ENCODE assay signal across 18 cellular contexts in genomic region chr9:112495614-112496013, GRCh38. TPM values are rescaled to one million over a fixed set of nuclear protein-coding genes. Genes with fewer than 3 reads are reported as not detected.
DNase-seq lines count a peak whose midpoint lies in the region; ATAC-seq and TF ChIP-seq lines count a peak whose summit lies in the region.
"Had no signal": no experiment of that assay in that cellular context is flagged by ENCODE, and none has a peak within 500 bp of the region (broad histone marks: within the 10 kb centered on the region; RNA-seq: fewer than 3 reads in every experiment).

No MANE protein-coding gene starts in this region.

- no peak for TF ChIP-seq POLR2A in NB4 (IDR thresholded peaks at IDR 0.05; ENCODE audit: extremely low read depth, insufficient read length)

- TF ChIP-seq CTCF in NB4 (IDR thresholded peaks at IDR 0.05; ENCODE audit: low read depth, low read length) = no peak
- TF ChIP-seq CTCF in left lung (IDR thresholded peaks at IDR 0.05) = no peak

- peak; percentile 21 for DNase-seq in SKM-1 treated with dmso at 0.1 percent for 144 hours (lab: John Stamatoyannopoulos, UW; ENCODE audit: unreplicated experiment)
- DNase-seq in SKM-1 (lab: John Stamatoyannopoulos, UW; ENCODE audit: unreplicated experiment) = no peak
- DNase-seq in NB4 (ENCODE audit: low read depth) = peak; percentile 86
- no peak for DNase-seq in left lung
- DNase-seq in substantia nigra (lab: John Stamatoyannopoulos, UW) = no peak
- DNase-seq in effector CD8-positive, alpha-beta T cell (lab: John Stamatoyannopoulos, UW) = no peak
- DNase-seq: C1 segment of cervical spinal cord, DMS 273 treated with DMSO at 0.1 percent for 48 hours, MG63, NCI-H1417, NCI-H1930, NCI-H526 treated with DMSO at 0.1 percent for 48 hours, RPMI8226 had no signal

- peak; percentile 62 for ATAC-seq in left lung
- no peak for ATAC-seq in HG03457 (IDR thresholded peaks at IDR 0.05; ENCODE audit: unreplicated experiment)
- ATAC-seq: GM23338 had no signal

- H3K27ac ChIP-seq in left lung = peak overlapping the region in 1 of 2 donors; percentile 80
- peak overlapping the region; percentile 0 for H3K27ac ChIP-seq in subcutaneous abdominal adipose tissue (ENCODE audit: low read depth, low read length)
- no peak overlapping the region for H3K27ac ChIP-seq in substantia nigra (ENCODE audit: low read depth, low read length, poor library complexity, severe bottlenecking)
- H3K27ac ChIP-seq: KMS-11, SJSA1 had no signal

- H3K9me3 ChIP-seq in left lung = peaks cover 9 to 22% of the 10 kb centered on the region in 2 donors
- H3K9me3 ChIP-seq in subcutaneous abdominal adipose tissue (ENCODE audit: control insufficient read depth in 5 of 5, low read length in 5 of 5) = peaks cover 8 to 23% (median 20%) of the 10 kb centered on the region in 5 donors
- H3K9me3 ChIP-seq: SJSA1 had no signal

- no peak overlapping the region for H3K9ac ChIP-seq in subcutaneous abdominal adipose tissue (ENCODE audit: low read length in 5 of 5)
- H3K9ac ChIP-seq: KMS-11 had no signal

- H3K4me1 ChIP-seq in left lung = peaks cover 0 to 25% of the 10 kb centered on the region in 2 donors
- peaks cover 0 to 12% (median 0%) of the 10 kb centered on the region in 5 donors for H3K4me1 ChIP-seq in subcutaneous abdominal adipose tissue (ENCODE audit: control insufficient read depth in 5 of 5, insufficient read depth in 5 of 5, low read length in 5 of 5)
- H3K4me1 ChIP-seq: SJSA1 had no signal

- intact Hi-C loops in left lung (cut with DNase I) = no loop called here

- H3K27me3 ChIP-seq in left lung (no peaks in the 10 kb centered on the region), subcutaneous abdominal adipose tissue (ENCODE audit: control insufficient read depth in 5 of 5, insufficient read depth in 4 of 5, low read length in 5 of 5) (no peaks in the 10 kb centered on the region)
- H3K27me3 ChIP-seq: MG63, SJSA1 had no signal

- H3K36me3 ChIP-seq in left lung = peaks cover 0 to 5% of the 10 kb centered on the region in 2 donors
- peaks cover 0 to 5% (median 0%) of the 10 kb centered on the region in 5 donors for H3K36me3 ChIP-seq in subcutaneous abdominal adipose tissue (ENCODE audit: control insufficient read depth in 5 of 5, insufficient read depth in 5 of 5, low read length in 5 of 5)
- H3K36me3 ChIP-seq: SJSA1 had no signal

- H3K4me3 ChIP-seq in NB4 (ENCODE audit: low read depth, low read length) = peak overlapping the region; percentile 45
- no peak overlapping the region for H3K4me3 ChIP-seq in left lung
- H3K4me3 ChIP-seq in subcutaneous abdominal adipose tissue (ENCODE audit: low read depth in 1 of 5, low read length in 5 of 5) = peak overlapping the region in 1 of 5 donors; percentile 12
- H3K4me3 ChIP-seq: GM23338, MG63, SJSA1 had no signal

RNA-seq across cellular contexts. Expression of gene KIAA1958, which starts 9.0 kb away (rescaled TPM):
- 10 to 100 TPM; 10.5 to 10.7 TPM for total RNA-seq in left lung

Comparison
In these comparisons a context has a peak if more than half of its experiments do, and no peak if none do; other contexts are left out.
1. DNase-seq: peak in SKM-1 treated with dmso at 0.1 percent for 144 hours (single experiment) and NB4 (single experiment); none in SKM-1 (single experiment), left lung (0 of 2), substantia nigra (0 of 49) and effector CD8-positive, alpha-beta T cell (single experiment).